Comparison of ENCODE assay signal across 1 cellular context in the genomic region with DNA sequence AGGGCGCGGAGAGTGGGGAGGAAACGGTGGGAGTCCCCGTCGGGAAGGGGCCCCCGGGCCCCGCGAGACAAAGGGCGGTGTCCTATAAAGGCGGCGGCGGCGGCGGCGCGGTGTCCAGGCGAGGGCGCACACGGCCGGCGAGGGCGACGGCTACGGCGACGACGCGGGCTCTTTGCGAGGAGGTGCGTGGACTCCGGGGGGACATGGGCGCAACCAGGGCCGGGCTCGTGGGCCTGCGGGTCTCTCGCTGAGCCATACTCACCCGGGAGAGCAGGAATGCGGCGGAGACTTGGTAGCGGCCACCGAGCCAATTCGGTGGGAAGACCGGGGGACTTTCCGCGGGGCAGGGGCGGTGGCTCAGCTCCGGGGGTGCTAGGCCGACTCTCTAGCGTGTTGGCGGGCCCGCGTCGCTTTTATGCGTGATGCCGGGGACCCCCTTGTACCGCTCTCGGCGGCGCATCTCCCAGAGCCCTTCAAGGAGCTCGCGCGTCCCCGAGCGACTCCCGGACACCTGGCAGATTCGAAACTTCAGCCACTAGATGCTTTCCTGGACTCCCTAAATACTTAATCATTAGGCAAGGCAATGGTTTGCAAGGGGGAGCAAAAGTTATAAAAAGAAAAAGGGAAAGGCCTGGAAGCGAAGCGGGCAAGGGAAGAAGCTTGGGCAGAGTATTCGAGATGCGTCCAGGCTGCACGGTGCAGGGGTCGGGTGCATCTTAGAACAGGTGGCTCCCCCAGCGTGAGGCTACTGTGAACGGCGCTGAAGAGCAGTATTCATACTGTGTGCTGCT.
TF ChIP-seq lines count a peak whose summit lies in the region.

No MANE protein-coding gene starts in this region.

TF ChIP-seq in IMR-90, 13 proteins besides CTCF, POLR2A, EP300 and RAD21 (continued from another document):
- TF ChIP-seq, protein P1, sequence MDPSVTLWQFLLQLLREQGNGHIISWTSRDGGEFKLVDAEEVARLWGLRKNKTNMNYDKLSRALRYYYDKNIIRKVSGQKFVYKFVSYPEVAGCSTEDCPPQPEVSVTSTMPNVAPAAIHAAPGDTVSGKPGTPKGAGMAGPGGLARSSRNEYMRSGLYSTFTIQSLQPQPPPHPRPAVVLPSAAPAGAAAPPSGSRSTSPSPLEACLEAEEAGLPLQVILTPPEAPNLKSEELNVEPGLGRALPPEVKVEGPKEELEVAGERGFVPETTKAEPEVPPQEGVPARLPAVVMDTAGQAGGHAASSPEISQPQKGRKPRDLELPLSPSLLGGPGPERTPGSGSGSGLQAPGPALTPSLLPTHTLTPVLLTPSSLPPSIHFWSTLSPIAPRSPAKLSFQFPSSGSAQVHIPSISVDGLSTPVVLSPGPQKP (IDR thresholded peaks at IDR 0.05; ENCODE audit: borderline replicate concordance, low read depth, low read length) = no peak
- TF ChIP-seq RCOR1 (IDR thresholded peaks at IDR 0.05; ENCODE audit: insufficient replicate concordance, low read length) (no peak), MXI1 (IDR thresholded peaks at IDR 0.05; ENCODE audit: borderline replicate concordance, low read depth, low read length) (no peak), CHD1 (IDR thresholded peaks at IDR 0.05; ENCODE audit: low read depth, low read length) (no peak), MAFK (IDR thresholded peaks at IDR 0.05; ENCODE audit: low read depth, low read length) (no peak), CEBPB (IDR thresholded peaks at IDR 0.05; ENCODE audit: low read depth, low read length) (no peak), SMC3 (IDR thresholded peaks at IDR 0.05; ENCODE audit: low read depth, low read length) (no peak)
- TF ChIP-seq, protein P2, sequence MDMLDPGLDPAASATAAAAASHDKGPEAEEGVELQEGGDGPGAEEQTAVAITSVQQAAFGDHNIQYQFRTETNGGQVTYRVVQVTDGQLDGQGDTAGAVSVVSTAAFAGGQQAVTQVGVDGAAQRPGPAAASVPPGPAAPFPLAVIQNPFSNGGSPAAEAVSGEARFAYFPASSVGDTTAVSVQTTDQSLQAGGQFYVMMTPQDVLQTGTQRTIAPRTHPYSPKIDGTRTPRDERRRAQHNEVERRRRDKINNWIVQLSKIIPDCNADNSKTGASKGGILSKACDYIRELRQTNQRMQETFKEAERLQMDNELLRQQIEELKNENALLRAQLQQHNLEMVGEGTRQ (IDR thresholded peaks at IDR 0.05; ENCODE audit: low read depth, low read length) = no peak
TF ChIP-seq in IMR-90: peak in this region for 0.
